8 cellular contexts compared by ENCODE assay signal in genomic region chr22:31490496-31490925, GRCh38. TPM values are rescaled to one million over a fixed set of nuclear protein-coding genes. Genes with fewer than 3 reads are reported as not detected.
A peak's percentile ranks its signal among the peaks of the same experiment; 100 is the strongest.
DNase-seq lines count a peak whose midpoint lies in the region; ATAC-seq and TF ChIP-seq lines count a peak whose summit lies in the region.

No MANE protein-coding gene starts in this region.

- TF ChIP-seq POLR2A in ovary (IDR thresholded peaks at IDR 0.05): no peak

- CTCF ChIA-PET in CD8-positive, alpha-beta T cell (lab: Charles Lee): interaction anchor here (1.0 to 1.4 kb wide), 5 partner anchors 30 to 218 kb away, joined by 3 to 5 read pairs (median 3); no protein-coding TSS in a partner anchor

- TF ChIP-seq CTCF in CD8-positive, alpha-beta T cell (IDR thresholded peaks at IDR 0.05): peak; percentile 34
- no peak for TF ChIP-seq CTCF in ovary (IDR thresholded peaks at IDR 0.05)

- POLR2A ChIA-PET in CD8-positive, alpha-beta T cell (lab: Charles Lee): interaction anchor here (0.7 to 1.7 kb wide), 4 partner anchors 75 to 200 kb away, joined by 3 to 4 read pairs (median 3); no protein-coding TSS in a partner anchor

- ATAC-seq in CD8-positive, alpha-beta T cell: peak; percentile 63
- ATAC-seq in HG03442 (IDR thresholded peaks at IDR 0.05; ENCODE audit: unreplicated experiment) (peak; percentile 41), Right ventricle myocardium inferior (peak; percentile 58)

- no peaks in the 10 kb centered on the region for H3K27me3 Mint-ChIP-seq in CD8-positive, alpha-beta T cell (ENCODE audit: low read depth)
- no peaks in the 10 kb centered on the region for H3K27me3 Mint-ChIP-seq in activated naive CD8-positive, alpha-beta T cell

- peak overlapping the region; percentile 93 for H3K4me3 Mint-ChIP-seq in CD8-positive, alpha-beta T cell
- H3K4me3 Mint-ChIP-seq in activated naive CD8-positive, alpha-beta T cell: peak overlapping the region; percentile 97

- H3K36me3 ChIP-seq in CD8-positive, alpha-beta T cell (ENCODE audit: insufficient read depth, low read length): no peaks in the 10 kb centered on the region
- H3K36me3 ChIP-seq in SJSA1: peaks cover 38% of the 10 kb centered on the region
- H3K36me3 ChIP-seq in ovary: no peaks in the 10 kb centered on the region
- H3K36me3 ChIP-seq in urinary bladder (ENCODE audit: insufficient read depth): no peaks in the 10 kb centered on the region

- peaks cover 24% of the 10 kb centered on the region for H3K4me1 ChIP-seq in CD8-positive, alpha-beta T cell (ENCODE audit: insufficient read depth, low read length)
- H3K4me1 ChIP-seq in SJSA1 (replicated peaks) (peaks cover 12% of the 10 kb centered on the region), ovary (ENCODE audit: insufficient read depth) (peaks cover 4% of the 10 kb centered on the region), urinary bladder (ENCODE audit: insufficient read depth) (no peaks in the 10 kb centered on the region)

- DNase-seq in CD8-positive, alpha-beta T cell: peak; percentile 16 to 73 (median 54)
- DNase-seq in GM19240 (ENCODE audit: insufficient read length, low spot score) (peak; percentile 56), SJSA1 (ENCODE audit: low read depth in 1 of 2, low spot score in 2 of 2) (peak; percentile 64 to 68), Right ventricle myocardium inferior (ENCODE audit: missing footprints) (no peak), ovary (peak in 1 of 5 donors; percentile 23)

- no peaks in the 10 kb centered on the region for H3K9me3 Mint-ChIP-seq in CD8-positive, alpha-beta T cell
- no peaks in the 10 kb centered on the region for H3K9me3 Mint-ChIP-seq in activated naive CD8-positive, alpha-beta T cell (ENCODE audit: low read depth)

- 1 to 2% (median 1%) methylated on average over 15 of the region's 15 CpGs for WGBS in ovary, 3 donors
- 1% methylated on average over 15 of the region's 15 CpGs for WGBS in urinary bladder

- H3K9me3 ChIP-seq in CD8-positive, alpha-beta T cell (ENCODE audit: low read length): no peaks in the 10 kb centered on the region
- H3K9me3 ChIP-seq in SJSA1 (replicated peaks) (no peaks in the 10 kb centered on the region), ovary (no peaks in the 10 kb centered on the region)

- TF ChIP-seq EP300 in ovary (IDR thresholded peaks at IDR 0.05): no peak

- peak overlapping the region; percentile 98 for H3K27ac Mint-ChIP-seq in CD8-positive, alpha-beta T cell
- peak overlapping the region; percentile 98 for H3K27ac Mint-ChIP-seq in activated naive CD8-positive, alpha-beta T cell

- H3K27ac ChIP-seq in CD8-positive, alpha-beta T cell (ENCODE audit: low read depth, low read length): peak overlapping the region; percentile 92
- peak overlapping the region; percentile 97 for H3K27ac ChIP-seq in SJSA1
- H3K27ac ChIP-seq in ovary: peak overlapping the region in 1 of 2 donors; percentile 97
- H3K27ac ChIP-seq in urinary bladder (ENCODE audit: low read depth): peak overlapping the region; percentile 90

- H3K4me1 Mint-ChIP-seq in CD8-positive, alpha-beta T cell (ENCODE audit: low read depth): peaks cover 41% of the 10 kb centered on the region
- H3K4me1 Mint-ChIP-seq in activated naive CD8-positive, alpha-beta T cell (ENCODE audit: low read depth): peaks cover 43% of the 10 kb centered on the region

- peak overlapping the region; percentile 78 for H3K4me3 ChIP-seq in CD8-positive, alpha-beta T cell (ENCODE audit: low read depth, low read length)
- H3K4me3 ChIP-seq in SJSA1: peak overlapping the region; percentile 88
- peak overlapping the region; percentile 55 for H3K4me3 ChIP-seq in ovary
- H3K4me3 ChIP-seq in urinary bladder (ENCODE audit: low read depth, low read length): peak overlapping the region; percentile 94

- intact Hi-C loops in CD8-positive, alpha-beta T cell (cut with DNase I, micrococcal nuclease): loop anchor here (1.0 to 10.0 kb wide), 7 partner anchors 174 to 1886 kb away; partner anchors contain the start of genes NF2 (in 1 of the 2), PES1 (in 1 of the 2), PIK3IP1 (in 1 of the 2) and PISD (in 1 of the 2)
- intact Hi-C loops in Right ventricle myocardium inferior (cut with DNase I) (loop anchor here (5.0 kb wide), 1 partner anchor 262 kb away; the partner anchor contains the start of genes DEPDC5 and PRR14L), ovary (cut with DNase I) (no loop called here)

- H3K27me3 ChIP-seq in CD8-positive, alpha-beta T cell (ENCODE audit: insufficient read depth, low read length): no peaks in the 10 kb centered on the region
- no peaks in the 10 kb centered on the region for H3K27me3 ChIP-seq in SJSA1 (replicated peaks)
- H3K27me3 ChIP-seq in ovary: no peaks in the 10 kb centered on the region

- H3K36me3 Mint-ChIP-seq in CD8-positive, alpha-beta T cell: peaks cover 14% of the 10 kb centered on the region
- H3K36me3 Mint-ChIP-seq in activated naive CD8-positive, alpha-beta T cell: peaks cover 9% of the 10 kb centered on the region

RNA-seq across cellular contexts. Expression of gene EIF4ENIF1, which starts 0.9 kb away (rescaled TPM):
- total RNA-seq in CD8-positive, alpha-beta T cell: 10 to 100 TPM; 12.1 to 14.5 TPM
- total RNA-seq in SJSA1 (2014; rRNA removed; shearing (Covaris generic)): 6.1 and 14.8 TPM in 2 replicates
- total RNA-seq in Right ventricle myocardium inferior: 30.5 TPM
- total RNA-seq in ovary: 10 to 100 TPM in 6 of 7 donors, 1 to 10 TPM in 1; 8.4 to 43.6 (median 37.5) TPM
- 10 to 100 TPM; 22.3 to 50.2 TPM for polyA plus RNA-seq in ovary
- total RNA-seq in urinary bladder: 11.1 TPM
- polyA plus RNA-seq in urinary bladder: 25.3 TPM

RNA-seq across cellular contexts. Expression of gene SFI1, which starts 5.8 kb away (rescaled TPM):
- 100 to 1,000 TPM; 217 to 235 TPM for total RNA-seq in CD8-positive, alpha-beta T cell
- 8.5 and 11.0 TPM in 2 replicates for total RNA-seq in SJSA1 (2014; rRNA removed; shearing (Covaris generic))
- total RNA-seq in Right ventricle myocardium inferior (6.7 TPM), ovary (10 to 100 TPM; 24.1 to 33.9 (median 26.1) TPM), urinary bladder (22.7 TPM)
- polyA plus RNA-seq in ovary (10 to 100 TPM; 10.8 to 15.7 TPM), urinary bladder (14.6 TPM)

Comparison
In these comparisons a context has a peak if more than half of its experiments do, and no peak if none do; other contexts are left out.
1. intact Hi-C loops: an anchor here in CD8-positive, alpha-beta T cell (1.0 to 10.0 kb wide) and Right ventricle myocardium inferior (5.0 kb wide); none called in ovary.